In genomic region chr7:120654241-120654640, GRCh38 we compare ENCODE assay signal across 26 cellular contexts.
"Had no signal": no experiment of that assay in that cellular context is flagged by ENCODE, and none has a peak within 500 bp of the region (broad histone marks: within the 10 kb centered on the region; RNA-seq: fewer than 3 reads in every experiment).

No MANE protein-coding gene starts in this region.

- FAIRE-seq: pancreas had no signal

- H2AFZ ChIP-seq: hepatocyte had no signal

- H3K27ac ChIP-seq: heart right ventricle, hepatocyte, left lung, lower lobe of right lung, pancreas, prostate gland, right atrium auricular region, skin epidermis, tibial nerve, upper lobe of left lung, vagina had no signal

- DNase-seq: heart right ventricle; islet precursor cell; left colon; left lung; lower lobe of right lung; mammary epithelial cell; mesenchymal stem cell; naive thymus-derived CD8-positive, alpha-beta T cell; nucleus accumbens; pancreas; posterior cingulate gyrus; stimulated activated CD4-positive, alpha-beta T cell treated with anti-CD3 and anti-CD28 coated beads, Interleukin-2, amount 100 ng/mL, for 48 hours; stimulated activated CD4-positive, alpha-beta T cell treated with anti-CD3 and anti-CD28 coated beads, Interleukin-4, amount 100 ng/mL, for 4 hours; stimulated activated CD8-positive, alpha-beta memory T cell treated with anti-CD3 and anti-CD28 coated beads, Interleukin-4, amount 100 ng/mL, for 48 hours; stimulated activated naive CD4-positive, alpha-beta T cell treated with Interleukin-2 at 50 U/mL for 16 hours; stimulated activated naive CD8-positive, alpha-beta T cell treated with anti-CD3 and anti-CD28 coated beads, Interleukin-15, amount 100 ng/mL, for 72 hours; substantia nigra; upper lobe of left lung had no signal

- H3K79me2 ChIP-seq: hepatocyte had no signal

- H3K9me3 ChIP-seq: lower lobe of right lung, pancreas, prostate gland, right atrium auricular region, upper lobe of left lung, vagina had no signal

- H3K4me3 ChIP-seq: heart right ventricle, hepatocyte, left lung, lower lobe of right lung, pancreas, prostate gland, right atrium auricular region, skin epidermis, tibial nerve, upper lobe of left lung, vagina had no signal

- ATAC-seq: heart right ventricle; left colon; left lung; lower lobe of right lung; naive thymus-derived CD8-positive, alpha-beta T cell; pancreas; sciatic nerve; stimulated activated memory B cell treated with anti-CD40 and anti-IgM and Interleukin-4, amounts not matched to agents 10 μg/mL and 1 μg/mL and 100 μg/mL, for 72 hours; stimulated activated naive CD8-positive, alpha-beta T cell treated with anti-CD3 and anti-CD28 coated beads, Interleukin-15, amount 100 ng/mL, for 72 hours had no signal

- H3K36me3 ChIP-seq: heart right ventricle, left lung, lower lobe of right lung, pancreas, prostate gland, right atrium auricular region, tibial nerve, upper lobe of left lung, vagina had no signal

- H3K4me2 ChIP-seq: hepatocyte had no signal

- H3K4me1 ChIP-seq: heart right ventricle, left lung, lower lobe of right lung, pancreas, prostate gland, right atrium auricular region, tibial nerve, upper lobe of left lung, vagina had no signal

- H3K27me3 ChIP-seq: heart right ventricle, hepatocyte, left lung, right atrium auricular region, tibial nerve, upper lobe of left lung, vagina had no signal
